ENCODE assay signal across 9 cellular contexts in the genomic region with DNA sequence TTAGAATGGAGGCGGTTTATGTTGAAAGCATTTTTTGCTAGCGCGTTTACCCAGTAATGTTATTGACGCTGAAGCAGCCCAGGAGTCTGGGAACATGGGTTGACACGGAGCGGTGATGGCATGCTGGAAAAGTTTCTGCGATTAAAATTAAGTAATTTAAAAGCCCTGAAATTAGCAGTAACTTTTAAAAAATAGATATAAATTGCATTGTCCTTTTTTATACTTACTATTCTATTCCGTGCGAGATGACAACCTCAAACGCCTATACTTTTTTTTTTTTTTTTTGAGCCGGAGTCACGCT. TPM values are rescaled to one million over a fixed set of nuclear protein-coding genes. Genes with fewer than 3 reads are reported as not detected.
A peak's percentile ranks its signal among the peaks of the same experiment; 100 is the strongest.
DNase-seq lines count a peak whose midpoint lies in the region; ATAC-seq and TF ChIP-seq lines count a peak whose summit lies in the region.
"Had no signal": no experiment of that assay in that cellular context is flagged by ENCODE, and none has a peak within 500 bp of the region (broad histone marks: within the 10 kb centered on the region; RNA-seq: fewer than 3 reads in every experiment).

No MANE protein-coding gene starts in this region.

- peaks cover 30% of the 10 kb centered on the region for H3K36me3 Mint-ChIP-seq in activated naive CD4-positive, alpha-beta T cell treated with anti-CD3 and anti-CD28 coated beads, Interleukin-2, amount 10 ng/mL, durations not matched to agents 7 days and 5 days
- peaks cover 51% of the 10 kb centered on the region for H3K36me3 Mint-ChIP-seq in brain

- CTCF ChIA-PET in activated naive CD4-positive, alpha-beta T cell treated with anti-CD3 and anti-CD28 coated beads, Interleukin-2, amount 10 ng/mL, durations not matched to agents 7 days and 5 days (lab: Charles Lee), result no interaction called here

- no peak overlapping the region for H2BK15ac ChIP-seq in mesendoderm (replicated peaks; ENCODE audit: low read depth)

- no peak for ATAC-seq in upper lobe of left lung (ENCODE audit: low FRiP score in 2 of 2)

- no peak for DNase-seq in activated naive CD4-positive, alpha-beta T cell treated with anti-CD3 and anti-CD28 coated beads, Interleukin-2, amount 10 ng/mL, durations not matched to agents 7 days and 5 days
- DNase-seq in activated naive CD4-positive, alpha-beta T cell treated with Interleukin-2 at 50 U/mL for 16 hours, result no peak
- DNase-seq in mesendoderm (no peak), upper lobe of left lung (no peak), GM13976 (ENCODE audit: low spot score) (no peak), DMS79 (lab: John Stamatoyannopoulos, UW) (no peak), KG1 (lab: John Stamatoyannopoulos, UW) (no peak)

- no peaks in the 10 kb centered on the region for H3K27me3 Mint-ChIP-seq in activated naive CD4-positive, alpha-beta T cell treated with anti-CD3 and anti-CD28 coated beads, Interleukin-2, amount 10 ng/mL, durations not matched to agents 7 days and 5 days
- H3K27me3 Mint-ChIP-seq in brain, result no peaks in the 10 kb centered on the region

- peak overlapping the region; percentile 64 for H3K9ac ChIP-seq in mesendoderm (ENCODE audit: low read length)

- peak overlapping the region; percentile 85 for H3K4me3 Mint-ChIP-seq in activated naive CD4-positive, alpha-beta T cell treated with anti-CD3 and anti-CD28 coated beads, Interleukin-2, amount 10 ng/mL, durations not matched to agents 7 days and 5 days
- H3K4me3 Mint-ChIP-seq in brain, result peak overlapping the region; percentile 88 to 95 (median 92)

- TF ChIP-seq POLR2A in upper lobe of left lung (IDR thresholded peaks at IDR 0.05), result no peak

- H3K4me2 ChIP-seq in mesendoderm (ENCODE audit: low read length), result peak overlapping the region; percentile 87

- no peak overlapping the region for H3K4ac ChIP-seq in mesendoderm (ENCODE audit: low read depth, low read length)

- peaks cover 10% of the 10 kb centered on the region for H3K79me1 ChIP-seq in mesendoderm (ENCODE audit: low read length)

- no peak overlapping the region for H4K5ac ChIP-seq in mesendoderm (ENCODE audit: low read length)

- H4K8ac ChIP-seq in mesendoderm (ENCODE audit: low read depth, low read length), result no peak overlapping the region

- H3K4me1 Mint-ChIP-seq in activated naive CD4-positive, alpha-beta T cell treated with anti-CD3 and anti-CD28 coated beads, Interleukin-2, amount 10 ng/mL, durations not matched to agents 7 days and 5 days, result peaks cover 34% of the 10 kb centered on the region
- H3K4me1 Mint-ChIP-seq in brain, result peaks cover 42% of the 10 kb centered on the region

- no peak overlapping the region for H3K23ac ChIP-seq in mesendoderm (ENCODE audit: low read length)

- H3K36me3 ChIP-seq in mesendoderm (ENCODE audit: control insufficient read depth, insufficient read depth, low read length) (peaks cover 3% of the 10 kb centered on the region), upper lobe of left lung (peaks cover 0 to 19% (median 2%) of the 10 kb centered on the region in 4 donors)

- no CpG with 5 or more reads among the region's 12 CpGs for WGBS in mesendoderm (ENCODE audit: extremely low coverage, insufficient coverage, low lambda C conversion rate)
- WGBS in upper lobe of left lung, 2 donors, result 11% methylated on average over 12 of the region's 12 CpGs

- TF ChIP-seq CTCF in brain (conservative IDR thresholded peaks at IDR 0.05) (no peak), upper lobe of left lung (IDR thresholded peaks at IDR 0.05) (no peak), GM13976 (IDR thresholded peaks at IDR 0.05; ENCODE audit: borderline replicate concordance, control extremely low read depth, extremely low read depth, insufficient read depth, missing control alignments) (no peak)

- H3K27me3 ChIP-seq in mesendoderm (ENCODE audit: insufficient read depth, low read length, poor library complexity) (no peaks in the 10 kb centered on the region), upper lobe of left lung (no peaks in the 10 kb centered on the region)

- no peak overlapping the region for H2BK120ac ChIP-seq in mesendoderm (ENCODE audit: low read depth, low read length)

- H3K4me1 ChIP-seq in mesendoderm (ENCODE audit: control insufficient read depth, low read depth, low read length) (peaks cover 5% of the 10 kb centered on the region), upper lobe of left lung (peaks cover 12 to 27% (median 17%) of the 10 kb centered on the region in 4 donors)

- H3K27ac ChIP-seq in mesendoderm (ENCODE audit: low read depth, low read length), result no peak overlapping the region
- peak overlapping the region; percentile 91 to 94 (median 92) for H3K27ac ChIP-seq in upper lobe of left lung

- in situ Hi-C loops in GM13976 (cut with MboI; ENCODE audit: low sequenced_read_pairs, unreplicated experiment), result no loop called here

- peak overlapping the region; percentile 46 for H3K4me3 ChIP-seq in mesendoderm (ENCODE audit: low read length)
- H3K4me3 ChIP-seq in upper lobe of left lung, result peak overlapping the region; percentile 62 to 92 (median 84)

- peaks cover 38% of the 10 kb centered on the region for H3K9me3 Mint-ChIP-seq in activated naive CD4-positive, alpha-beta T cell treated with anti-CD3 and anti-CD28 coated beads, Interleukin-2, amount 10 ng/mL, durations not matched to agents 7 days and 5 days
- no peaks in the 10 kb centered on the region for H3K9me3 Mint-ChIP-seq in brain

- peaks cover 0 to 5% (median 2%) of the 10 kb centered on the region in 4 donors for H3K9me3 ChIP-seq in upper lobe of left lung

- H2BK5ac ChIP-seq in mesendoderm (ENCODE audit: low read length), result no peak overlapping the region

- no peak for TF ChIP-seq EP300 in upper lobe of left lung (IDR thresholded peaks at IDR 0.05)

- H3K27ac Mint-ChIP-seq in activated naive CD4-positive, alpha-beta T cell treated with anti-CD3 and anti-CD28 coated beads, Interleukin-2, amount 10 ng/mL, durations not matched to agents 7 days and 5 days, result peak overlapping the region; percentile 93
- H3K27ac Mint-ChIP-seq in brain, result peak overlapping the region; percentile 78 to 96 (median 93)

- H3K79me2 ChIP-seq in mesendoderm (ENCODE audit: control insufficient read depth, insufficient read depth, low read length), result peaks cover 7% of the 10 kb centered on the region

- peak overlapping the region; percentile 88 for H3K56ac ChIP-seq in mesendoderm (ENCODE audit: low read length)

- H3K18ac ChIP-seq in mesendoderm (ENCODE audit: low read length), result no peak overlapping the region

- no peak overlapping the region for H2AK5ac ChIP-seq in mesendoderm (ENCODE audit: low read length)

RNA-seq across cellular contexts. Expression of a gene that starts 0.6 kb away (rescaled TPM):
- 4.5 TPM for polyA plus RNA-seq in brain (ENCODE audit: insufficient read depth, low read depth, low replicate concordance)
- 14.5 TPM for polyA plus RNA-seq in mesendoderm (2013, experiment 1 of 2)
- 14.4 TPM for polyA plus RNA-seq in mesendoderm (2013, experiment 2 of 2)
- 100 to 1,000 TPM in 1 of 6 donors, 10 to 100 TPM in 5; 25.0 to 150 (median 48.5) TPM for total RNA-seq in upper lobe of left lung

RNA-seq across cellular contexts. Expression of a gene that starts 28.9 kb away (rescaled TPM):
- polyA plus RNA-seq in brain (ENCODE audit: insufficient read depth, low read depth, low replicate concordance), result 5.1 TPM
- polyA plus RNA-seq in mesendoderm (2013, experiment 1 of 2), result 8.1 TPM
- 8.0 TPM for polyA plus RNA-seq in mesendoderm (2013, experiment 2 of 2)
- total RNA-seq in upper lobe of left lung, result 1 to 10 TPM; 2.4 to 7.9 (median 4.3) TPM
- total RNA-seq: HT1080 had no signal

RNA-seq across cellular contexts. Expression of a gene that starts 55.0 kb away (rescaled TPM):
- 1.9 TPM for polyA plus RNA-seq in brain (ENCODE audit: insufficient read depth, low read depth, low replicate concordance)
- 5.7 TPM for polyA plus RNA-seq in mesendoderm (2013, experiment 1 of 2)
- 6.0 TPM for polyA plus RNA-seq in mesendoderm (2013, experiment 2 of 2)
- total RNA-seq in upper lobe of left lung, result 10 to 100 TPM in 4 of 6 donors, 1 to 10 TPM in 2; 5.3 to 21.0 (median 10.3) TPM

RNA-seq across cellular contexts. Expression of a gene that starts 59.3 kb away (rescaled TPM):
- polyA plus RNA-seq in brain (ENCODE audit: insufficient read depth, low read depth, low replicate concordance), result not detected
- polyA plus RNA-seq in mesendoderm (2013, experiment 1 of 2), result 0.01 TPM
- not detected for polyA plus RNA-seq in mesendoderm (2013, experiment 2 of 2)
- total RNA-seq in upper lobe of left lung, result not detected
- total RNA-seq: HT1080 had no signal
